Comparison of ENCODE assay signal across 8 cellular contexts in the genomic region with DNA sequence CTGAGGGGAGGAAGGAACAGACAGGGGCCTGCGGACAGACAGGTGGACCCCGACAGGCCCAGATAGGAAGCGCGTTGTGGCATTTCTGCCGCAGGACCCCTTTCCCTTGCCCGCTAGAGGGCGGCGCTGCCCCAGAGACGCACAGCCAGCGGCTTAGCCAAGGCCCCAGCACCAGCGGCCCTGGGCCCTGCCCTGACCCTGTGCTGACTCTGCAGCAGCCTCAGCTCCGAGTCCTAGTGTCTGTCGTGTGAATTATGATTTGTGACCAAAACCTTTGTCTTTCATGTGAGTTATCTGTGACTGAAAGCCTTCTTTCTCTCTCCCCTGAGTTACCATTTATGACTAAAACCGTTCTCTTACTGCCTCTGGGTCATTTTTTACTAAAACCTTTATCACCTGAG. TPM values are rescaled to one million over a fixed set of nuclear protein-coding genes. Genes with fewer than 3 reads are reported as not detected.
DNase-seq lines count a peak whose midpoint lies in the region; ATAC-seq and TF ChIP-seq lines count a peak whose summit lies in the region.

No MANE protein-coding gene starts in this region.

- H3K27ac ChIP-seq in 22Rv1, result no peak overlapping the region

- peak; percentile 81 for ATAC-seq in GM18498 (IDR thresholded peaks at IDR 0.05; ENCODE audit: unreplicated experiment)
- ATAC-seq in HG03280 (IDR thresholded peaks at IDR 0.05; ENCODE audit: unreplicated experiment), result peak; percentile 64

- peak; percentile 90 for TF ChIP-seq CTCF in 22Rv1 (IDR thresholded peaks at IDR 0.05)

- DNase-seq in NCI-H69 (lab: John Stamatoyannopoulos, UW), result peak; percentile 77
- DNase-seq in activated CD4-positive, alpha-beta T cell treated with anti-CD3 and anti-CD28 coated beads, Interleukin-2, amount 50 U/mL, for 24 hours (ENCODE audit: low read depth in 1 of 2, low spot score in 1 of 2), result peak; percentile 53 to 57
- peak; percentile 87 for DNase-seq in dermis blood vessel endothelial cell
- peak; percentile 73 for DNase-seq in medulla oblongata (ENCODE audit: extremely low spot score)
- peak; percentile 38 to 50 for DNase-seq in stimulated activated CD8-positive, alpha-beta memory T cell treated with anti-CD3 and anti-CD28 coated beads, Interleukin-2, amount 100 ng/mL, for 1 hour (ENCODE audit: low read depth in 2 of 2)

RNA-seq across cellular contexts. Expression of a gene that starts 30.8 kb away (rescaled TPM):
- 11.1 and 39.6 TPM in 2 replicates for total RNA-seq in dermis blood vessel endothelial cell

RNA-seq across cellular contexts. Expression of a gene that starts 30.9 kb away (rescaled TPM):
- total RNA-seq in dermis blood vessel endothelial cell, result 51.6 and 53.1 TPM in 2 replicates
